Comparison of ENCODE assay signal across 8 cellular contexts in genomic region chr2:137910641-137911040, GRCh38. TPM values are rescaled to one million over a fixed set of nuclear protein-coding genes. Genes with fewer than 3 reads are reported as not detected.
A peak's percentile ranks its signal among the peaks of the same experiment; 100 is the strongest.
DNase-seq lines count a peak whose midpoint lies in the region; ATAC-seq, FAIRE-seq and TF ChIP-seq lines count a peak whose summit lies in the region.

No MANE protein-coding gene starts in this region.

- no peak overlapping the region for H3K56ac ChIP-seq in H1 (replicated peaks; ENCODE audit: insufficient read length, low read depth, low read length)

- H3K4me2 ChIP-seq in H1 (ENCODE audit: insufficient read depth in 1 of 2, low read depth in 2 of 2, low read length in 2 of 2), result no peak overlapping the region

- H2AFZ ChIP-seq in H1 (ENCODE audit: low read length), result no peak overlapping the region

- H3K4me1 Mint-ChIP-seq in activated T-cell treated with anti-CD3 and anti-CD28 coated beads, Interleukin-2, amount 50 U/mL, for 24 hours (ENCODE audit: low read depth), result no peaks in the 10 kb centered on the region

- ATAC-seq in GM19351 (IDR thresholded peaks at IDR 0.05; ENCODE audit: unreplicated experiment) (no peak), GM21528 (IDR thresholded peaks at IDR 0.05; ENCODE audit: low FRiP score, unreplicated experiment) (no peak)

- H3K18ac ChIP-seq in H1 (ENCODE audit: extremely low read depth, low read length), result no peak overlapping the region

- no peaks in the 10 kb centered on the region for H4K20me1 ChIP-seq in H1 (replicated peaks in 1 of 2; ENCODE audit: control insufficient read depth in 1 of 2, insufficient read depth in 2 of 2, low read length in 2 of 2)

- H4K91ac ChIP-seq in H1 (replicated peaks; ENCODE audit: insufficient read length, low read length), result no peak overlapping the region

- no peaks in the 10 kb centered on the region for H3K4me1 ChIP-seq in H1 (replicated peaks in 1 of 4; ENCODE audit: control insufficient read depth in 3 of 4, insufficient read depth in 4 of 4, low read length in 3 of 4)

- no peaks in the 10 kb centered on the region for H3K9me3 ChIP-seq in H1 (ENCODE audit: insufficient read depth in 2 of 2, low read depth in 1 of 2, low read length in 1 of 2)

- peak; percentile 49 to 63 for TF ChIP-seq RAD21 in H1 (IDR thresholded peaks at IDR 0.05 in 1 of 2, conservative IDR thresholded peaks at IDR 0.05 in 1 of 2; ENCODE audit: low read depth in 2 of 2, low read length in 2 of 2)

- FAIRE-seq in H1 (lab: Jason Lieb, UNC), result no peak

- no peak overlapping the region for H3K4me3 Mint-ChIP-seq in activated T-cell treated with anti-CD3 and anti-CD28 coated beads, Interleukin-2, amount 50 U/mL, for 24 hours

- no peak overlapping the region for H4K8ac ChIP-seq in H1 (ENCODE audit: extremely low read depth, insufficient read depth, low read length)

- TF ChIP-seq EP300 in H1 (IDR thresholded peaks at IDR 0.05; ENCODE audit: borderline replicate concordance in 1 of 2, low read depth in 2 of 2, low read length in 2 of 2), result no peak

- H3K36me3 Mint-ChIP-seq in activated T-cell treated with anti-CD3 and anti-CD28 coated beads, Interleukin-2, amount 50 U/mL, for 24 hours (ENCODE audit: low read depth), result no peaks in the 10 kb centered on the region

- no peak overlapping the region for H4K5ac ChIP-seq in H1 (ENCODE audit: insufficient read length, low read depth, low read length)

- no peaks in the 10 kb centered on the region for H3K27me3 ChIP-seq in H1 (replicated peaks in 1 of 4; ENCODE audit: control insufficient read depth in 3 of 4, extremely low read depth in 1 of 4, insufficient read depth in 3 of 4, low read length in 3 of 4)

- no peak overlapping the region for H2BK20ac ChIP-seq in H1 (ENCODE audit: low read length)

- H2BK5ac ChIP-seq in H1 (ENCODE audit: low read depth, low read length), result no peak overlapping the region

- no peak overlapping the region for H2BK15ac ChIP-seq in H1 (ENCODE audit: low read length)

- POLR2A ChIA-PET in GM10248 (lab: Yijun Ruan, JAX) (interaction anchor here (0.6 to 0.7 kb wide), 2 partner anchors 303 to 831 kb away, joined by 3 to 8 read pairs; no protein-coding TSS in a partner anchor), H1 (lab: Charles Lee; ENCODE audit: partially characterized antibody) (no interaction called here)

- no peak overlapping the region for H3K14ac ChIP-seq in H1 (ENCODE audit: insufficient read length)

- WGBS in H1 (ENCODE audit: extremely low coverage in 1 of 2, insufficient coverage in 1 of 2, insufficient read length in 1 of 2, insufficient replicate concordance in 2 of 2, low coverage in 1 of 2, low lambda C conversion rate in 2 of 2, missing lambda C conversion rate in 1 of 2), 2 experiments, result 80% methylated on average over 4 of the region's 4 CpGs; no CpG with 5 or more reads in 1 of the 2 experiments

- no peak overlapping the region for H3K27ac ChIP-seq in H1 (ENCODE audit: low read depth, low read length)

- TF ChIP-seq CTCF in GM10248 (IDR thresholded peaks at IDR 0.05; ENCODE audit: control extremely low read depth, extremely low read depth, low read depth, missing control alignments) (peak; percentile 36), H1 (IDR thresholded peaks at IDR 0.05; ENCODE audit: control extremely low read depth in 1 of 3, insufficient read depth in 1 of 3, low read depth in 1 of 3, low read length in 3 of 3) (peak in 2 of 3 experiments; percentile 21 to 28; a peak in 2 of 4 replicates)

- H2AK5ac ChIP-seq in H1 (ENCODE audit: low read depth, low read length), result no peak overlapping the region

- no peaks in the 10 kb centered on the region for H3K79me1 ChIP-seq in H1 (ENCODE audit: low read depth, low read length)

- CTCF ChIA-PET in GM10248 (lab: Yijun Ruan, JAX) (interaction anchor here (1.0 to 7.1 kb wide), 6 partner anchors 14 to 917 kb away, joined by 3 to 65 read pairs (median 16); no protein-coding TSS in a partner anchor), H1 (lab: Charles Lee; ENCODE audit: partially characterized antibody) (interaction anchor here (0.6 to 2.8 kb wide), 14 partner anchors 16 to 919 kb away, joined by 3 to 26 read pairs (median 3); no protein-coding TSS in a partner anchor)

- H2BK12ac ChIP-seq in H1 (ENCODE audit: low read depth, low read length), result no peak overlapping the region

- no peak overlapping the region for H3K9ac ChIP-seq in H1 (replicated peaks in 1 of 4; ENCODE audit: extremely low read depth in 1 of 4, low read depth in 3 of 4, low read length in 3 of 4)

- no peaks in the 10 kb centered on the region for H3K36me3 ChIP-seq in H1 (ENCODE audit: control insufficient read depth in 2 of 4, insufficient read depth in 4 of 4, low read length in 3 of 4)

- H3K4ac ChIP-seq in H1 (replicated peaks; ENCODE audit: insufficient read length, low read depth, low read length), result no peak overlapping the region

- no peaks in the 10 kb centered on the region for H3K9me3 Mint-ChIP-seq in activated T-cell treated with anti-CD3 and anti-CD28 coated beads, Interleukin-2, amount 50 U/mL, for 24 hours

- DNase-seq in GM10248 (ENCODE audit: extremely low spot score) (no peak), NCI-H1694 (lab: John Stamatoyannopoulos, UW) (peak; percentile 26), H1 (ENCODE audit: low read depth in 1 of 2, low spot score in 2 of 2) (no peak), pons (ENCODE audit: low spot score) (peak; percentile 42), NCI-H1436 treated with DMSO at 0.1 percent for 48 hours (lab: John Stamatoyannopoulos, UW) (no peak)
- DNase-seq in activated T-cell treated with anti-CD3 and anti-CD28 coated beads, Interleukin-2, amount 50 U/mL, for 24 hours, result no peak

- H3K23me2 ChIP-seq in H1 (ENCODE audit: low read depth, low read length), result no peaks in the 10 kb centered on the region

- no peaks in the 10 kb centered on the region for H3K79me2 ChIP-seq in H1 (ENCODE audit: control insufficient read depth in 1 of 2, insufficient read depth in 2 of 2, low read length in 2 of 2)

- H3K23ac ChIP-seq in H1 (ENCODE audit: insufficient read length), result no peak overlapping the region

- no peak overlapping the region for H2BK120ac ChIP-seq in H1 (replicated peaks; ENCODE audit: low read depth, low read length)

- no peak overlapping the region for H3K4me3 ChIP-seq in H1 (ENCODE audit: extremely low read depth in 1 of 4, insufficient read depth in 2 of 4, low read depth in 3 of 4, low read length in 4 of 4)

- peaks cover 9% of the 10 kb centered on the region for H3K27me3 Mint-ChIP-seq in activated T-cell treated with anti-CD3 and anti-CD28 coated beads, Interleukin-2, amount 50 U/mL, for 24 hours

- H3K27ac Mint-ChIP-seq in activated T-cell treated with anti-CD3 and anti-CD28 coated beads, Interleukin-2, amount 50 U/mL, for 24 hours, result no peak overlapping the region

- TF ChIP-seq POLR2A in H1 (IDR thresholded peaks at IDR 0.05; ENCODE audit: control extremely low read depth in 1 of 2, low read depth in 2 of 2, low read length in 2 of 2), result no peak

RNA-seq across cellular contexts. Expression of gene HNMT, which starts 53.6 kb away (rescaled TPM):
- 3.2 and 3.6 TPM in 2 replicates for total RNA-seq in H1 (2021; fragmentation: NEBNext Ultra II Directional; extraction: Animal tissue kit (Norgen Biotek cat#: 25700))
- polyA plus RNA-seq in H1 (2011; rRNA removed), result 0.77 and 1.6 TPM in 2 replicates
- 2.2 TPM for polyA plus RNA-seq in H1 (2011; cell fraction: cytosol; rRNA removed)
- polyA plus RNA-seq in H1 (2011; cell fraction: nucleus; rRNA removed), result 0.44 TPM
- 1.7 to 6.0 TPM (median 3.3 TPM) in 4 replicates for polyA plus RNA-seq in H1 (2012, experiment 1 of 2)
- polyA plus RNA-seq in H1 (2012, experiment 2 of 2), result 0.59 TPM
- polyA plus RNA-seq in H1 (2013, experiment 1 of 2), result 6.2 TPM
- 5.1 TPM for polyA plus RNA-seq in H1 (2013, experiment 2 of 2)
- 1.3 and 2.1 TPM in 2 replicates for polyA minus RNA-seq in H1 (2011; rRNA and poly(A)+ RNA removed)
- polyA minus RNA-seq in H1 (2011; cell fraction: cytosol; rRNA and poly(A)+ RNA removed), result not detected
- 4.2 TPM for polyA minus RNA-seq in H1 (2011; cell fraction: nucleus; rRNA and poly(A)+ RNA removed)

Comparison
In these comparisons a context has a peak if more than half of its experiments do, and no peak if none do; other contexts are left out.
1. DNase-seq: peak in NCI-H1694 (single experiment) and pons (single experiment); none in GM10248 (single experiment), H1 (0 of 2), NCI-H1436 treated with DMSO at 0.1 percent for 48 hours (single experiment) and activated T-cell treated with anti-CD3 and anti-CD28 coated beads, Interleukin-2, amount 50 U/mL, for 24 hours (single experiment).